In the genomic region with DNA sequence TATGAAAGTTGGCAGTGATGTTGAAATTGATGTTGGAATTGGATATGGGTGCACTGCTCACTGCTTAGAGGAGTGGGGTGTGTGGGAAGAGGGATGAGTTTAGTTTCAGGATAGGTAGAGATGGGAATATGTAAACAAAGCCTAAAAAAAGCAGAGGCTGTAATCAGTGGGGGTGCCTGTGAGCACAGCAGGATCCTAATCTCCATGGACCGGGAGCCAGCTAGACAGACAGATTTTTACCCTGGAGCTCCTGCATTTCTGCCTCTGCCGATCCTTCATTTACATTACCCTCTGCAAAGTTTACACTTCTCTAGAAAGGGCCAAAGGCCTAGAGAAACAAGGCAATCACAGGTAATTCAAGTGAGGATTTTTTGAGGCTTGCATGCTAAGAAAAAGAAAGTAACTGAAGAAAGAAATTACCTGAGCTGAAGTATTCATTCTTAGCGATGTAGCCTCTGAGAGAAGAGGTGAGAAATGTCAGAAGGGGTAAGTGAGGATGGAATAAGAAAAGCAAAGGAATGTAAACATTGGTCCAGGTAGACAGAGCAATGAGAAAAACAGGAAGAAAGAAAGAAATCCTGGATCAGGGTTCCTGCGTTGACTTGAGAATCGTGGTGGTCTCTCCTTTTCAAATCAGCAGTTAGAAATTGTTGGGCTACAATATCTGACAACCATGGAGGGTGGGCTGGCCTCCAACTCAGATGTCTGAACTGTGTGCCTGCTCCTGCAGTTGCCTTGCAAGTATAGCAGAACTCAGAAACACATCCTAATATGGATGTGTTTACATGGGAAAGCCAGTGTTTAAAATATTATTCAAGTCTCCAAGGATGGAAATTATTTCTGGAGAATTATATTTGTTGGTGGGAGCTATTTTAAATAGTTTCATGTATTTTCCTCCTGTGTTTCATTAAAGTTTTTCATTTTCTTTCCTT, we compare ENCODE assay signal across 1 cellular context.
TF ChIP-seq lines count a peak whose summit lies in the region.

No MANE protein-coding gene starts in this region.

TF ChIP-seq in GM23338, 12 proteins besides CTCF, POLR2A, EP300 and RAD21 (continued from another document):
- TF ChIP-seq, protein P1, sequence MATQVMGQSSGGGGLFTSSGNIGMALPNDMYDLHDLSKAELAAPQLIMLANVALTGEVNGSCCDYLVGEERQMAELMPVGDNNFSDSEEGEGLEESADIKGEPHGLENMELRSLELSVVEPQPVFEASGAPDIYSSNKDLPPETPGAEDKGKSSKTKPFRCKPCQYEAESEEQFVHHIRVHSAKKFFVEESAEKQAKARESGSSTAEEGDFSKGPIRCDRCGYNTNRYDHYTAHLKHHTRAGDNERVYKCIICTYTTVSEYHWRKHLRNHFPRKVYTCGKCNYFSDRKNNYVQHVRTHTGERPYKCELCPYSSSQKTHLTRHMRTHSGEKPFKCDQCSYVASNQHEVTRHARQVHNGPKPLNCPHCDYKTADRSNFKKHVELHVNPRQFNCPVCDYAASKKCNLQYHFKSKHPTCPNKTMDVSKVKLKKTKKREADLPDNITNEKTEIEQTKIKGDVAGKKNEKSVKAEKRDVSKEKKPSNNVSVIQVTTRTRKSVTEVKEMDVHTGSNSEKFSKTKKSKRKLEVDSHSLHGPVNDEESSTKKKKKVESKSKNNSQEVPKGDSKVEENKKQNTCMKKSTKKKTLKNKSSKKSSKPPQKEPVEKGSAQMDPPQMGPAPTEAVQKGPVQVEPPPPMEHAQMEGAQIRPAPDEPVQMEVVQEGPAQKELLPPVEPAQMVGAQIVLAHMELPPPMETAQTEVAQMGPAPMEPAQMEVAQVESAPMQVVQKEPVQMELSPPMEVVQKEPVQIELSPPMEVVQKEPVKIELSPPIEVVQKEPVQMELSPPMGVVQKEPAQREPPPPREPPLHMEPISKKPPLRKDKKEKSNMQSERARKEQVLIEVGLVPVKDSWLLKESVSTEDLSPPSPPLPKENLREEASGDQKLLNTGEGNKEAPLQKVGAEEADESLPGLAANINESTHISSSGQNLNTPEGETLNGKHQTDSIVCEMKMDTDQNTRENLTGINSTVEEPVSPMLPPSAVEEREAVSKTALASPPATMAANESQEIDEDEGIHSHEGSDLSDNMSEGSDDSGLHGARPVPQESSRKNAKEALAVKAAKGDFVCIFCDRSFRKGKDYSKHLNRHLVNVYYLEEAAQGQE (IDR thresholded peaks at IDR 0.05; ENCODE audit: unreplicated experiment) = no peak
- TF ChIP-seq JUNB (IDR thresholded peaks at IDR 0.05; ENCODE audit: unreplicated experiment) (no peak), EZH2 (IDR thresholded peaks at IDR 0.05; ENCODE audit: low read depth, unreplicated experiment) (no peak), CREB1 (CRISPR knock-in tag; IDR thresholded peaks at IDR 0.05; ENCODE audit: low read depth) (no peak)
